ENCODE assay signal across 8 cellular contexts in genomic region chr17:3754458-3755334, GRCh38.
DNase-seq lines count a peak whose midpoint lies in the region; ATAC-seq and TF ChIP-seq lines count a peak whose summit lies in the region.

No MANE protein-coding gene starts in this region.

- H3K9me3 ChIP-seq in iPS DF 6.9 (ENCODE audit: control insufficient read depth, insufficient read depth, low read length), result no peaks in the 10 kb centered on the region

- no peak for ATAC-seq in GM21447 (IDR thresholded peaks at IDR 0.05; ENCODE audit: unreplicated experiment)

- WGBS in iPS DF 6.9 (ENCODE audit: insufficient coverage, insufficient read length), result no CpG with 5 or more reads among the region's 56 CpGs

- H3K27me3 ChIP-seq in iPS DF 6.9 (ENCODE audit: control insufficient read depth, insufficient read depth, low read length), result no peaks in the 10 kb centered on the region

- no peaks in the 10 kb centered on the region for H3K36me3 ChIP-seq in iPS DF 6.9 (ENCODE audit: control insufficient read depth, insufficient read depth, low read length)

- H3K4me1 ChIP-seq in iPS DF 6.9 (ENCODE audit: control insufficient read depth, insufficient read depth, low read length), result no peaks in the 10 kb centered on the region; the same call in 1 of the 2 replicates

- no peak overlapping the region for H3K27ac ChIP-seq in iPS DF 6.9 (ENCODE audit: low read length)

- H3K4me3 ChIP-seq in iPS DF 6.9 (ENCODE audit: low read length), result peak overlapping the region; percentile 51; the same call in 1 of the 2 replicates

- TF ChIP-seq POLR2A in GM18526 (IDR thresholded peaks at IDR 0.05; ENCODE audit: extremely low read depth, insufficient read length), result peak; percentile 32

- DNase-seq in NCI-H345 treated with DMSO at 0.1 percent for 48 hours (lab: John Stamatoyannopoulos, UW; ENCODE audit: unreplicated experiment) (peak; percentile 89), iPS DF 6.9 (ENCODE audit: low read depth, low spot score) (peak; percentile 91), SHP77 (lab: John Stamatoyannopoulos, UW) (no peak), D341Med (ENCODE audit: low spot score) (no peak)
- peak; percentile 57 for DNase-seq in activated T-helper 9 cell treated with anti-CD3 and anti-CD28 coated beads, Interleukin-2, amount 50 U/mL, for 16 hours (ENCODE audit: low read depth)
- peak; percentile 34 to 54 (median 46) for DNase-seq in stimulated activated CD4-positive, alpha-beta T cell treated with anti-CD3 and anti-CD28 coated beads, Interleukin-1b, Interleukin-23, amount 100 ng/mL, for 24 hours (ENCODE audit: low read depth in 4 of 4, low spot score in 1 of 4)

Comparison
In these comparisons a context has a peak if more than half of its experiments do, and no peak if none do; other contexts are left out.
1. DNase-seq: peak in NCI-H345 treated with DMSO at 0.1 percent for 48 hours (single experiment), activated T-helper 9 cell treated with anti-CD3 and anti-CD28 coated beads, Interleukin-2, amount 50 U/mL, for 16 hours (single experiment), iPS DF 6.9 (single experiment) and stimulated activated CD4-positive, alpha-beta T cell treated with anti-CD3 and anti-CD28 coated beads, Interleukin-1b, Interleukin-23, amount 100 ng/mL, for 24 hours (4 of 4); none in SHP77 (0 of 2) and D341Med (single experiment).